In genomic region chr3:13099707-13100106, GRCh38 we compare ENCODE assay signal across 22 cellular contexts.
"Had no signal": no experiment of that assay in that cellular context is flagged by ENCODE, and none has a peak within 500 bp of the region (broad histone marks: within the 10 kb centered on the region; RNA-seq: fewer than 3 reads in every experiment).

No MANE protein-coding gene starts in this region.

- DNase-seq: Kasumi-1, MM.1S, NCI-H1092 treated with DMSO at 0.1 percent for 48 hours, NCI-H1436, NCI-H187, NCI-H2029, NCI-H2081 treated with DMSO at 0.1 percent for 48 hours, NCI-H226, NCI-H446, NCI-H510A, NCI-H524 treated with DMSO at 0.1 percent for 48 hours, NCI-H69, NCI-H774, SHP77, SK-N-SH, SW 1271, T-cell had no signal

- H3K9ac ChIP-seq: KMS-11, SK-N-SH had no signal

- H3K4me1 Mint-ChIP-seq: T-cell had no signal

- H3K27ac Mint-ChIP-seq: T-cell had no signal

- H3K27ac ChIP-seq: HL-60, KMS-11, RWPE1 had no signal

- H3K9me3 Mint-ChIP-seq: IgD-negative memory B cell, T-cell had no signal

- H3K4me3 Mint-ChIP-seq: IgD-negative memory B cell, T-cell had no signal

- H3K4me2 ChIP-seq: KMS-11, SK-N-SH had no signal

- ATAC-seq: K562, T-cell had no signal

- H3K9me3 ChIP-seq: SK-N-SH had no signal

- H3K36me3 Mint-ChIP-seq: T-cell had no signal

- H3K4me3 ChIP-seq: K562 had no signal
